ENCODE assay signal across 11 cellular contexts in genomic region chr11:83034673-83035014, GRCh38. TPM values are rescaled to one million over a fixed set of nuclear protein-coding genes. Genes with fewer than 3 reads are reported as not detected.
DNase-seq lines count a peak whose midpoint lies in the region; ATAC-seq and TF ChIP-seq lines count a peak whose summit lies in the region.
"Had no signal": no experiment of that assay in that cellular context is flagged by ENCODE, and none has a peak within 500 bp of the region (broad histone marks: within the 10 kb centered on the region; RNA-seq: fewer than 3 reads in every experiment).

No MANE protein-coding gene starts in this region.

- no peaks in the 10 kb centered on the region for H3K79me2 ChIP-seq in neural progenitor cell (ENCODE audit: low read depth)

- intact Hi-C loops in activated naive CD4-positive, alpha-beta T cell treated with anti-CD3 and anti-CD28 coated beads for 36 hours (cut with micrococcal nuclease), result no loop called here
- intact Hi-C loops in posterior vena cava (cut with DNase I), result no loop called here

- peak overlapping the region; percentile 70 for H3K27ac Mint-ChIP-seq in neural progenitor cell
- no peak overlapping the region for H3K27ac Mint-ChIP-seq in activated naive CD4-positive, alpha-beta T cell treated with anti-CD3 and anti-CD28 coated beads for 36 hours
- no peak overlapping the region for H3K27ac Mint-ChIP-seq in natural killer cell treated with Interleukin-12 subunit alpha and Interleukin-12 subunit beta and Interleukin-15 and Interleukin-18, amount 100 ng/mL, for 72 hours

- no peak overlapping the region for H2AFZ ChIP-seq in neural progenitor cell (replicated peaks)

- no peak overlapping the region for H3K4me3 Mint-ChIP-seq in neural progenitor cell
- no peak overlapping the region for H3K4me3 Mint-ChIP-seq in activated naive CD4-positive, alpha-beta T cell treated with anti-CD3 and anti-CD28 coated beads for 36 hours
- H3K4me3 Mint-ChIP-seq in natural killer cell treated with Interleukin-12 subunit alpha and Interleukin-12 subunit beta and Interleukin-15 and Interleukin-18, amount 100 ng/mL, for 72 hours, result no peak overlapping the region

- no peaks in the 10 kb centered on the region for H3K9me3 ChIP-seq in neural progenitor cell (ENCODE audit: low read depth)

- ATAC-seq in HG03066 (IDR thresholded peaks at IDR 0.05; ENCODE audit: low read depth, unreplicated experiment), result peak; percentile 33
- no peak for ATAC-seq in natural killer cell treated with Interleukin-12 subunit alpha and Interleukin-12 subunit beta and Interleukin-15 and Interleukin-18, amount 100 ng/mL, for 72 hours

- DNase-seq in AG10803 (ENCODE audit: low read depth) (no peak), caudate nucleus (lab: John Stamatoyannopoulos, UW) (no peak), neural progenitor cell (ENCODE audit: low spot score) (no peak), NCI-H2081 treated with DMSO at 0.1 percent for 48 hours (lab: John Stamatoyannopoulos, UW) (no peak), posterior vena cava (ENCODE audit: low spot score) (no peak)
- no peak for DNase-seq in activated naive CD4-positive, alpha-beta T cell treated with anti-CD3 and anti-CD28 coated beads for 36 hours
- DNase-seq in natural killer cell treated with Interleukin-12 subunit alpha and Interleukin-12 subunit beta and Interleukin-15 and Interleukin-18, amount 100 ng/mL, for 72 hours (ENCODE audit: low spot score), result no peak
- DNase-seq: naive thymus-derived CD4-positive, alpha-beta T cell; NCI-H1048; SW 1271 had no signal

- H3K27ac ChIP-seq in caudate nucleus (ENCODE audit: low read depth, low read length) (peak overlapping the region; percentile 82), neural progenitor cell (no peak overlapping the region)

- H3F3A ChIP-seq in neural progenitor cell (ENCODE audit: low read depth), result no peaks in the 10 kb centered on the region

- H3K9me3 Mint-ChIP-seq in neural progenitor cell, result peaks cover 2% of the 10 kb centered on the region
- no peaks in the 10 kb centered on the region for H3K9me3 Mint-ChIP-seq in activated naive CD4-positive, alpha-beta T cell treated with anti-CD3 and anti-CD28 coated beads for 36 hours
- no peaks in the 10 kb centered on the region for H3K9me3 Mint-ChIP-seq in natural killer cell treated with Interleukin-12 subunit alpha and Interleukin-12 subunit beta and Interleukin-15 and Interleukin-18, amount 100 ng/mL, for 72 hours

- H3K4me2 ChIP-seq in neural progenitor cell, result no peak overlapping the region

- TF ChIP-seq CTCF in AG10803 (conservative IDR thresholded peaks at IDR 0.05; ENCODE audit: low read length) (no peak), neural progenitor cell (IDR thresholded peaks at IDR 0.05) (no peak)

- H3K27me3 ChIP-seq in neural progenitor cell, result no peaks in the 10 kb centered on the region

- no peaks in the 10 kb centered on the region for H3K36me3 ChIP-seq in neural progenitor cell

- H3K4me1 ChIP-seq in neural progenitor cell, result peaks cover 11% of the 10 kb centered on the region

- H3K36me3 Mint-ChIP-seq in neural progenitor cell, result peaks cover 2% of the 10 kb centered on the region
- peaks cover 6% of the 10 kb centered on the region for H3K36me3 Mint-ChIP-seq in activated naive CD4-positive, alpha-beta T cell treated with anti-CD3 and anti-CD28 coated beads for 36 hours (ENCODE audit: low read depth)
- peaks cover 3% of the 10 kb centered on the region for H3K36me3 Mint-ChIP-seq in natural killer cell treated with Interleukin-12 subunit alpha and Interleukin-12 subunit beta and Interleukin-15 and Interleukin-18, amount 100 ng/mL, for 72 hours

- peaks cover 4% of the 10 kb centered on the region for H3K27me3 Mint-ChIP-seq in neural progenitor cell (ENCODE audit: insufficient read depth, low read depth)
- H3K27me3 Mint-ChIP-seq in activated naive CD4-positive, alpha-beta T cell treated with anti-CD3 and anti-CD28 coated beads for 36 hours (ENCODE audit: low read depth), result no peaks in the 10 kb centered on the region
- H3K27me3 Mint-ChIP-seq in natural killer cell treated with Interleukin-12 subunit alpha and Interleukin-12 subunit beta and Interleukin-15 and Interleukin-18, amount 100 ng/mL, for 72 hours, result no peaks in the 10 kb centered on the region
- H3K27me3 Mint-ChIP-seq: naive thymus-derived CD4-positive, alpha-beta T cell had no signal

- H4K20me1 ChIP-seq in neural progenitor cell (ENCODE audit: low read depth), result no peaks in the 10 kb centered on the region

- CTCF ChIA-PET in activated naive CD4-positive, alpha-beta T cell treated with anti-CD3 and anti-CD28 coated beads for 36 hours (lab: Charles Lee), result interaction anchor here (0.7 kb wide), 1 partner anchor 12 kb away, joined by 3 read pairs; no protein-coding TSS in a partner anchor

- peaks cover 22% of the 10 kb centered on the region for H3K4me1 Mint-ChIP-seq in neural progenitor cell
- H3K4me1 Mint-ChIP-seq in activated naive CD4-positive, alpha-beta T cell treated with anti-CD3 and anti-CD28 coated beads for 36 hours (ENCODE audit: low read depth), result peaks cover 37% of the 10 kb centered on the region
- peaks cover 13 to 17% of the 10 kb centered on the region in 2 donors for H3K4me1 Mint-ChIP-seq in natural killer cell treated with Interleukin-12 subunit alpha and Interleukin-12 subunit beta and Interleukin-15 and Interleukin-18, amount 100 ng/mL, for 72 hours (ENCODE audit: low read depth in 2 of 2)

- H3K4me3 ChIP-seq in AG10803 (ENCODE audit: low read length) (peak overlapping the region; percentile 25), neural progenitor cell (no peak overlapping the region)

- no peak overlapping the region for H3K9ac ChIP-seq in neural progenitor cell

RNA-seq across cellular contexts. Expression of gene RAB30, which starts 37.1 kb away (rescaled TPM):
- 3.6 and 12.3 TPM in 2 replicates for total RNA-seq in neural progenitor cell (ENCODE audit: low replicate concordance)
- 10 to 100 TPM in 1 of 2 experiments, 1 to 10 TPM in 1; 8.8 to 11.1 TPM for total RNA-seq in activated naive CD4-positive, alpha-beta T cell treated with anti-CD3 and anti-CD28 coated beads for 36 hours
- total RNA-seq in posterior vena cava, result 10 to 100 TPM; 22.1 to 27.9 TPM
- total RNA-seq in natural killer cell treated with Interleukin-12 subunit alpha and Interleukin-12 subunit beta and Interleukin-15 and Interleukin-18, amount 100 ng/mL, for 72 hours, result 10 to 100 TPM in 1 of 2 donors, 1 to 10 TPM in 1; 5.7 to 10.5 TPM
